ENCODE assay signal across 10 cellular contexts in the genomic region with DNA sequence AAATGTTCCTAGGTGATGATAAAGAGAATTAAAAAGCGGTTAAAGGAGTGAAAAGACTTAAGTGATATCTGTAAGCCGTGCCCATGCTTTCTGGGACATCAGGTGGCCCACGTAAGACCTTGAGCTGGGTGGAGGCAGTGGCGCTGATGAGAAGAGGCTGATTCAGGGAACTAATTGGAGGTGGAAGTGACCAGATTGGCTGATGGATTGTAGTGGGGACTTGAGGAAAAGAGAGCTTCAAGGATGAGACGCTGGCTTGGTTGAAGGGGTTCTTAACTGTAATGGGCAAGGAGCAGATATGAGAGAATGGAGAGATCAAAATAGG.
A peak's percentile ranks its signal among the peaks of the same experiment; 100 is the strongest.
DNase-seq lines count a peak whose midpoint lies in the region; ATAC-seq and TF ChIP-seq lines count a peak whose summit lies in the region.
"Had no signal": no experiment of that assay in that cellular context is flagged by ENCODE, and none has a peak within 500 bp of the region (broad histone marks: within the 10 kb centered on the region; RNA-seq: fewer than 3 reads in every experiment).

No MANE protein-coding gene starts in this region.

- peak overlapping the region in 1 of 10 donors; percentile 84 for H3K4me3 ChIP-seq in heart right ventricle
- H3K4me3 ChIP-seq in mucosa of stomach (ENCODE audit: low read length) = no peak overlapping the region

- POLR2A ChIA-PET in activated CD8-positive, alpha-beta T cell treated with anti-CD3 and anti-CD28 coated beads, Interleukin-2, amount 10 ng/mL, durations not matched to agents 7 days and 5 days (lab: Charles Lee) = interaction anchor here (2.6 to 4.5 kb wide), 2 partner anchors 69 to 71 kb away, joined by 20 to 42 read pairs; a partner anchor contains a TSS

- H3K9me3 ChIP-seq in heart right ventricle (no peaks in the 10 kb centered on the region), mucosa of stomach (ENCODE audit: control insufficient read depth, low read length) (no peaks in the 10 kb centered on the region)

- 94 to 95% methylated on average over 5 of the region's 5 CpGs for WGBS in heart right ventricle, 2 donors

- no peaks in the 10 kb centered on the region for H3K36me3 ChIP-seq in heart right ventricle
- no peaks in the 10 kb centered on the region for H3K36me3 ChIP-seq in mucosa of stomach (ENCODE audit: control insufficient read depth, insufficient read depth, low read length)

- no peak for DNase-seq in heart right ventricle
- no peak for DNase-seq in cardiac septum (ENCODE audit: low spot score)
- no peak for DNase-seq in activated CD8-positive, alpha-beta T cell treated with anti-CD3 and anti-CD28 coated beads, Interleukin-2, amount 10 ng/mL, durations not matched to agents 7 days and 5 days
- DNase-seq in type B pancreatic cell (ENCODE audit: extremely low spot score, unreplicated experiment) = no peak
- DNase-seq in COLO829 (ENCODE audit: low spot score) = no peak
- DNase-seq: activated CD4-positive, alpha-beta T cell treated with anti-CD3 and anti-CD28 coated beads, Interleukin-2, amount 50 U/mL, for 1 hour had no signal

- intact Hi-C loops in heart right ventricle (cut with DNase I) = loop anchor here in 5 of 10 donors (2.0 to 10.0 kb wide), 5 partner anchors 68 to 71 kb away; a partner anchor contains a TSS
- intact Hi-C loops in cardiac septum (cut with DNase I) = no loop called here

- TF ChIP-seq CTCF in heart right ventricle (IDR thresholded peaks at IDR 0.05) (no peak), type B pancreatic cell (conservative IDR thresholded peaks at IDR 0.05) (no peak)

- H3K36me3 Mint-ChIP-seq in activated CD8-positive, alpha-beta T cell treated with anti-CD3 and anti-CD28 coated beads, Interleukin-2, amount 10 ng/mL, durations not matched to agents 7 days and 5 days (ENCODE audit: low read depth) = no peaks in the 10 kb centered on the region
- H3K36me3 Mint-ChIP-seq in type B pancreatic cell = no peaks in the 10 kb centered on the region

- CTCF ChIA-PET in activated CD8-positive, alpha-beta T cell treated with anti-CD3 and anti-CD28 coated beads, Interleukin-2, amount 10 ng/mL, durations not matched to agents 7 days and 5 days (lab: Charles Lee) = interaction anchor here (1.3 to 3.5 kb wide), 2 partner anchors 29 to 100 kb away, joined by 3 to 18 read pairs; no protein-coding TSS in a partner anchor

- H3K27me3 ChIP-seq in heart right ventricle = no peaks in the 10 kb centered on the region
- no peaks in the 10 kb centered on the region for H3K27me3 ChIP-seq in mucosa of stomach (ENCODE audit: control insufficient read depth, insufficient read depth, low read length)

- no peak for ATAC-seq in heart right ventricle
- ATAC-seq in activated CD8-positive, alpha-beta T cell treated with anti-CD3 and anti-CD28 coated beads, Interleukin-2, amount 10 ng/mL, durations not matched to agents 7 days and 5 days = no peak
- no peak for ATAC-seq in HG02759 (IDR thresholded peaks at IDR 0.05; ENCODE audit: unreplicated experiment)
- ATAC-seq in HG02763 (IDR thresholded peaks at IDR 0.05; ENCODE audit: unreplicated experiment) = no peak

- H3K9ac ChIP-seq in mucosa of stomach (ENCODE audit: low read length) = peak overlapping the region; percentile 94

- peak overlapping the region; percentile 86 for H3K27ac Mint-ChIP-seq in activated CD8-positive, alpha-beta T cell treated with anti-CD3 and anti-CD28 coated beads, Interleukin-2, amount 10 ng/mL, durations not matched to agents 7 days and 5 days
- peak overlapping the region; percentile 87 for H3K27ac Mint-ChIP-seq in type B pancreatic cell

- H3K4me1 ChIP-seq in heart right ventricle (peaks cover 3 to 20% (median 15%) of the 10 kb centered on the region in 9 donors), mucosa of stomach (ENCODE audit: control insufficient read depth, insufficient read depth, low read length) (peaks cover 19% of the 10 kb centered on the region)

- peak overlapping the region; percentile 71 for H3K4me3 Mint-ChIP-seq in activated CD8-positive, alpha-beta T cell treated with anti-CD3 and anti-CD28 coated beads, Interleukin-2, amount 10 ng/mL, durations not matched to agents 7 days and 5 days
- peak overlapping the region; percentile 86 for H3K4me3 Mint-ChIP-seq in type B pancreatic cell

- peaks cover 16% of the 10 kb centered on the region for H3K27me3 Mint-ChIP-seq in activated CD8-positive, alpha-beta T cell treated with anti-CD3 and anti-CD28 coated beads, Interleukin-2, amount 10 ng/mL, durations not matched to agents 7 days and 5 days (ENCODE audit: low read depth)
- no peaks in the 10 kb centered on the region for H3K27me3 Mint-ChIP-seq in type B pancreatic cell
- H3K27me3 Mint-ChIP-seq: stimulated activated naive CD8-positive, alpha-beta T cell treated with anti-CD3 and anti-CD28 coated beads, Interleukin-15, amount 100 ng/mL, for 72 hours had no signal

- no peaks in the 10 kb centered on the region for H3K9me3 Mint-ChIP-seq in activated CD8-positive, alpha-beta T cell treated with anti-CD3 and anti-CD28 coated beads, Interleukin-2, amount 10 ng/mL, durations not matched to agents 7 days and 5 days (ENCODE audit: insufficient read depth)
- H3K9me3 Mint-ChIP-seq in type B pancreatic cell = no peaks in the 10 kb centered on the region
- H3K9me3 Mint-ChIP-seq: stimulated activated naive CD8-positive, alpha-beta T cell treated with anti-CD3 and anti-CD28 coated beads, Interleukin-15, amount 100 ng/mL, for 72 hours had no signal

- peaks cover 19% of the 10 kb centered on the region for H3K4me1 Mint-ChIP-seq in activated CD8-positive, alpha-beta T cell treated with anti-CD3 and anti-CD28 coated beads, Interleukin-2, amount 10 ng/mL, durations not matched to agents 7 days and 5 days (ENCODE audit: low read depth)
- peaks cover 12% of the 10 kb centered on the region for H3K4me1 Mint-ChIP-seq in type B pancreatic cell (ENCODE audit: unreplicated experiment)

- H3K27ac ChIP-seq in heart right ventricle = peak overlapping the region in 7 of 10 donors; percentile 96 to 100 (median 99)
